25 cellular contexts compared by ENCODE assay signal in genomic region chr12:108657130-108657745, GRCh38. TPM values are rescaled to one million over a fixed set of nuclear protein-coding genes. Genes with fewer than 3 reads are reported as not detected.
DNase-seq lines count a peak whose midpoint lies in the region; ATAC-seq and TF ChIP-seq lines count a peak whose summit lies in the region.
"Had no signal": no experiment of that assay in that cellular context is flagged by ENCODE, and none has a peak within 500 bp of the region (broad histone marks: within the 10 kb centered on the region; RNA-seq: fewer than 3 reads in every experiment).

No MANE protein-coding gene starts in this region.

- H3K27ac Mint-ChIP-seq in endothelial cell (ENCODE audit: unreplicated experiment) (no peak overlapping the region), neural crest cell (ENCODE audit: unreplicated experiment) (peak overlapping the region; percentile 73)

- no peak overlapping the region for H3K4me3 ChIP-seq in left ventricle myocardium inferior
- no peak overlapping the region for H3K4me3 ChIP-seq in heart right ventricle
- H3K4me3 ChIP-seq: esophagus squamous epithelium, GM23248 had no signal

- peak overlapping the region; percentile 21 for H3K27ac ChIP-seq in left ventricle myocardium inferior (replicated peaks)
- peak overlapping the region in 4 of 10 donors; percentile 1 to 36 (median 17) for H3K27ac ChIP-seq in heart right ventricle
- H3K27ac ChIP-seq: esophagus squamous epithelium, GM23248, HL-60 had no signal

- H3K36me3 Mint-ChIP-seq in endothelial cell (ENCODE audit: low read depth, unreplicated experiment) = peaks cover 36% of the 10 kb centered on the region
- H3K36me3 Mint-ChIP-seq in neural crest cell (ENCODE audit: low read depth) = peaks cover 15% of the 10 kb centered on the region

- H3K4me3 Mint-ChIP-seq in endothelial cell (ENCODE audit: unreplicated experiment) = peak overlapping the region; percentile 73
- H3K4me3 Mint-ChIP-seq in neural crest cell = no peak overlapping the region
- H3K4me3 Mint-ChIP-seq: stimulated activated naive B cell treated with anti-CD40 and anti-IgM and Interleukin-4, amounts not matched to agents 10 μg/mL and 1 μg/mL and 100 μg/mL, for 72 hours had no signal

- H3K4me1 Mint-ChIP-seq in endothelial cell (ENCODE audit: unreplicated experiment) (no peaks in the 10 kb centered on the region), neural crest cell (peaks cover 15% of the 10 kb centered on the region)

- ATAC-seq in heart right ventricle = no peak
- ATAC-seq in HG03565 (IDR thresholded peaks at IDR 0.05; ENCODE audit: unreplicated experiment) = no peak
- ATAC-seq: left ventricle myocardium superior; PC-3; stimulated activated naive B cell treated with anti-CD40 and anti-IgM and Interleukin-4, amounts not matched to agents 10 μg/mL and 1 μg/mL and 100 μg/mL, for 72 hours had no signal

- H3K9me3 Mint-ChIP-seq in endothelial cell (ENCODE audit: unreplicated experiment) (no peaks in the 10 kb centered on the region), neural crest cell (no peaks in the 10 kb centered on the region)
- H3K9me3 Mint-ChIP-seq: stimulated activated naive B cell treated with anti-CD40 and anti-IgM and Interleukin-4, amounts not matched to agents 10 μg/mL and 1 μg/mL and 100 μg/mL, for 72 hours had no signal

- H3K4me1 ChIP-seq in left ventricle myocardium inferior (peaks cover 50% of the 10 kb centered on the region), heart right ventricle (peaks cover 0 to 43% (median 18%) of the 10 kb centered on the region in 9 donors)

- 94 to 95% methylated on average over 10 of the region's 10 CpGs for WGBS in heart right ventricle, 2 donors

- DNase-seq in left ventricle myocardium inferior (no peak), heart right ventricle (no peak), endothelial cell (ENCODE audit: low spot score) (no peak), neural crest cell (ENCODE audit: low read depth, low spot score) (no peak), NCI-H2081 treated with DMSO at 0.1 percent for 48 hours (lab: John Stamatoyannopoulos, UW) (no peak), kidney glomerular epithelial cell (lab: John Stamatoyannopoulos, UW) (no peak), hippocampal formation (lab: John Stamatoyannopoulos, UW) (no peak)
- DNase-seq: activated naive CD4-positive, alpha-beta T cell treated with anti-CD3 and anti-CD28 coated beads, Interleukin-2, amount 50 U/mL, for 16 hours; activated T-cell treated with anti-CD3 and anti-CD28 coated beads, Interleukin-2, amount 50 U/mL, for 48 hours; aorta; cerebellar nuclear complex; effector CD8-positive, alpha-beta T cell; esophagus squamous epithelium; GM23248; left ventricle myocardium superior; NCI-H2171; NCI-H774; PC-3; SHP77 treated with DMSO at 0.1 percent for 48 hours; stimulated activated CD4-positive, alpha-beta T cell treated with anti-CD3 and anti-CD28 coated beads, Interleukin-1b, Interleukin-23, amount 100 ng/mL, for 48 hours; stimulated activated naive B cell treated with anti-CD40 and anti-IgM and Interleukin-4, amounts not matched to agents 10 μg/mL and 1 μg/mL and 100 μg/mL, for 72 hours had no signal

- no peaks in the 10 kb centered on the region for H3K9me3 ChIP-seq in left ventricle myocardium inferior (replicated peaks)
- no peaks in the 10 kb centered on the region for H3K9me3 ChIP-seq in heart right ventricle
- H3K9me3 ChIP-seq: esophagus squamous epithelium had no signal

- intact Hi-C loops in left ventricle myocardium inferior (cut with micrococcal nuclease) = no loop called here
- intact Hi-C loops in heart right ventricle (cut with DNase I) = no loop called here

- TF ChIP-seq CTCF in left ventricle myocardium inferior (IDR thresholded peaks at IDR 0.05; ENCODE audit: borderline replicate concordance) (no peak), heart right ventricle (IDR thresholded peaks at IDR 0.05) (no peak), endothelial cell (IDR thresholded peaks at IDR 0.05; ENCODE audit: unreplicated experiment) (no peak), neural crest cell (conservative IDR thresholded peaks at IDR 0.05) (no peak)

- peaks cover 5% of the 10 kb centered on the region for H3K27me3 Mint-ChIP-seq in endothelial cell (ENCODE audit: unreplicated experiment)
- H3K27me3 Mint-ChIP-seq in neural crest cell (ENCODE audit: low read depth) = no peaks in the 10 kb centered on the region
- H3K27me3 Mint-ChIP-seq: stimulated activated naive B cell treated with anti-CD40 and anti-IgM and Interleukin-4, amounts not matched to agents 10 μg/mL and 1 μg/mL and 100 μg/mL, for 72 hours had no signal

- H3K36me3 ChIP-seq in left ventricle myocardium inferior (peaks cover 39% of the 10 kb centered on the region), heart right ventricle (peaks cover 0 to 91% (median 27%) of the 10 kb centered on the region in 9 donors)

- H3K27me3 ChIP-seq in left ventricle myocardium inferior (ENCODE audit: low read depth) (no peaks in the 10 kb centered on the region), heart right ventricle (no peaks in the 10 kb centered on the region)
- H3K27me3 ChIP-seq: esophagus squamous epithelium had no signal

RNA-seq across cellular contexts. Expression of gene SELPLG, which starts 23.5 kb away (rescaled TPM):
- total RNA-seq in left ventricle myocardium inferior = 3.4 TPM
- 10 to 100 TPM in 1 of 10 donors, 1 to 10 TPM in 9; 1.5 to 17.6 (median 2.4) TPM for total RNA-seq in heart right ventricle
- 1 to 10 TPM in 1 of 2 donors, under 1 TPM in 1; 0.88 to 3.9 TPM for polyA plus RNA-seq in heart right ventricle
- total RNA-seq in endothelial cell (ENCODE audit: unreplicated experiment) = 1.6 TPM
- 0.39 and 0.51 TPM in 2 replicates for total RNA-seq in neural crest cell

RNA-seq across cellular contexts. Expression of gene TMEM119, which starts 59.4 kb away (rescaled TPM):
- total RNA-seq in left ventricle myocardium inferior (1.3 TPM), heart right ventricle (1 to 10 TPM in 8 of 10 donors, under 1 TPM in 2; 0.57 to 6.9 (median 2.0) TPM), endothelial cell (ENCODE audit: unreplicated experiment) (0.36 TPM), neural crest cell (0.72 and 1.0 TPM in 2 replicates)
- polyA plus RNA-seq in heart right ventricle = 1 to 10 TPM; 1.0 to 2.2 TPM
- total RNA-seq: A172; activated CD8-positive, alpha-beta memory T cell treated with anti-CD3 and anti-CD28 coated beads for 36 hours; PC-3 had no signal
